27 cellular contexts compared by ENCODE assay signal in genomic region chr18:62490967-62491366, GRCh38.
"Had no signal": no experiment of that assay in that cellular context is flagged by ENCODE, and none has a peak within 500 bp of the region (broad histone marks: within the 10 kb centered on the region; RNA-seq: fewer than 3 reads in every experiment).

No MANE protein-coding gene starts in this region.

- ATAC-seq: left cardiac atrium; left lung; mucosa of descending colon; psoas muscle; right cardiac atrium; stimulated activated memory B cell treated with anti-CD40 and anti-IgM and Interleukin-4, amounts not matched to agents 10 μg/mL and 1 μg/mL and 100 μg/mL, for 72 hours; stimulated activated naive CD8-positive, alpha-beta T cell treated with anti-CD3 and anti-CD28 coated beads, Interleukin-15, Interleukin-2, amounts not matched to agents 100 U/mL and 50 U/mL, for 24 hours had no signal

- H3K36me3 Mint-ChIP-seq: mesothelial cell of epicardium; naive B cell; stimulated activated memory B cell treated with anti-CD40 and anti-IgM and Interleukin-4, amounts not matched to agents 10 μg/mL and 1 μg/mL and 100 μg/mL, for 72 hours; type B pancreatic cell had no signal

- FAIRE-seq: frontal cortex, islet of Langerhans had no signal

- H3K9me3 Mint-ChIP-seq: mesothelial cell of epicardium; naive B cell; nephron; stimulated activated memory B cell treated with anti-CD40 and anti-IgM and Interleukin-4, amounts not matched to agents 10 μg/mL and 1 μg/mL and 100 μg/mL, for 72 hours; type B pancreatic cell had no signal

- H3K4me3 ChIP-seq: dorsolateral prefrontal cortex, left lung, mucosa of descending colon, ovary, psoas muscle, skin epidermis, spleen, testis, tibial artery had no signal

- H3K4me3 Mint-ChIP-seq: mesothelial cell of epicardium; naive B cell; nephron; stimulated activated memory B cell treated with anti-CD40 and anti-IgM and Interleukin-4, amounts not matched to agents 10 μg/mL and 1 μg/mL and 100 μg/mL, for 72 hours; type B pancreatic cell had no signal

- H3K27ac Mint-ChIP-seq: mesothelial cell of epicardium; naive B cell; nephron; stimulated activated memory B cell treated with anti-CD40 and anti-IgM and Interleukin-4, amounts not matched to agents 10 μg/mL and 1 μg/mL and 100 μg/mL, for 72 hours; type B pancreatic cell had no signal

- H3K36me3 ChIP-seq: left lung, ovary, spleen, tibial artery had no signal

- H3K4me1 ChIP-seq: left lung, psoas muscle, spleen, testis, tibial artery had no signal

- H3K9me3 ChIP-seq: left lung, mucosa of descending colon, ovary, psoas muscle, spleen, testis, tibial artery had no signal

- DNase-seq: cortex of kidney; dorsolateral prefrontal cortex; effector CD4-positive, alpha-beta T cell; hypothalamus; left cardiac atrium; left lung; mesenchymal stem cell; mucosa of descending colon; naive B cell; occipital lobe; ovary; posterior cingulate gyrus; psoas muscle; right cardiac atrium; spleen; stimulated activated CD4-positive, alpha-beta T cell treated with anti-CD3 and anti-CD28 coated beads, Interleukin-4, amount 100 ng/mL, for 4 hours; stimulated activated naive CD8-positive, alpha-beta T cell treated with anti-CD3 and anti-CD28 coated beads, Interleukin-15, Interleukin-2, amounts not matched to agents 100 U/mL and 50 U/mL, for 24 hours; substantia nigra; testis; tibial artery had no signal

- H3K27me3 ChIP-seq: left lung, ovary, spleen, testis, tibial artery had no signal

- H3K27ac ChIP-seq: dorsolateral prefrontal cortex, left lung, ovary, psoas muscle, skin epidermis, spleen, testis, tibial artery had no signal

- H3K4me1 Mint-ChIP-seq: naive B cell; nephron; stimulated activated memory B cell treated with anti-CD40 and anti-IgM and Interleukin-4, amounts not matched to agents 10 μg/mL and 1 μg/mL and 100 μg/mL, for 72 hours had no signal
